ENCODE assay signal across 1 cellular context in the genomic region with DNA sequence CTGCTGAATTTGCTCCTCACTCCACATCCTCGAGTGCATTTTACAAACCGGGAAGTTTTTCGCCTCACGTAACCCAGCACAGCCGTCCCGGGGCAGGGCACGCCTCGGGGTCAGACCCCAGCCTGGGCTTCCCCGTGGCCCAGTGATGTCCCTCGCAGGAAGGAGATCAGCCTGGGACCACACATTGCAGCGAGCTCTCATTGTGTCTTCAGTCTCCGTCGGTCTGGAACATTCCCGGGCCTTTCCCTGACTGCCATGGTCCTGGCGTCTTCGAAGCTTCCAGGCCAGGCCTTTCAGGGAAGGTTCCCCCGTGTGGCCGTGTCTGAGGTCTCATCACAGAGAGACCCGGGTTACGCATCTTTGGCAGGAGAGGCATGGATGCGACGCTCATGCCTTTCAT.
TF ChIP-seq lines count a peak whose summit lies in the region.

No MANE protein-coding gene starts in this region.

TF ChIP-seq in K562, 482 proteins besides CTCF, POLR2A, EP300 and RAD21:
- no peak for TF ChIP-seq BMI1 (IDR thresholded peaks at IDR 0.05; ENCODE audit: low read length)
- TF ChIP-seq SRSF1 (IDR thresholded peaks at IDR 0.05; ENCODE audit: low read depth, low read length): no peak
- TF ChIP-seq, protein P1, sequence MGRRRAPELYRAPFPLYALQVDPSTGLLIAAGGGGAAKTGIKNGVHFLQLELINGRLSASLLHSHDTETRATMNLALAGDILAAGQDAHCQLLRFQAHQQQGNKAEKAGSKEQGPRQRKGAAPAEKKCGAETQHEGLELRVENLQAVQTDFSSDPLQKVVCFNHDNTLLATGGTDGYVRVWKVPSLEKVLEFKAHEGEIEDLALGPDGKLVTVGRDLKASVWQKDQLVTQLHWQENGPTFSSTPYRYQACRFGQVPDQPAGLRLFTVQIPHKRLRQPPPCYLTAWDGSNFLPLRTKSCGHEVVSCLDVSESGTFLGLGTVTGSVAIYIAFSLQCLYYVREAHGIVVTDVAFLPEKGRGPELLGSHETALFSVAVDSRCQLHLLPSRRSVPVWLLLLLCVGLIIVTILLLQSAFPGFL (CRISPR knock-in tag; IDR thresholded peaks at IDR 0.05): no peak
- no peak for TF ChIP-seq SP1 (CRISPR knock-in tag; IDR thresholded peaks at IDR 0.05)
- TF ChIP-seq SUPT5H (IDR thresholded peaks at IDR 0.05): no peak
- no peak for TF ChIP-seq NCOR1 (IDR thresholded peaks at IDR 0.05)
- no peak for TF ChIP-seq HEY1 (CRISPR knock-in tag; IDR thresholded peaks at IDR 0.05; ENCODE audit: borderline replicate concordance)
- TF ChIP-seq ARHGAP35 (IDR thresholded peaks at IDR 0.05; ENCODE audit: partially characterized antibody): no peak
- TF ChIP-seq, protein P2, sequence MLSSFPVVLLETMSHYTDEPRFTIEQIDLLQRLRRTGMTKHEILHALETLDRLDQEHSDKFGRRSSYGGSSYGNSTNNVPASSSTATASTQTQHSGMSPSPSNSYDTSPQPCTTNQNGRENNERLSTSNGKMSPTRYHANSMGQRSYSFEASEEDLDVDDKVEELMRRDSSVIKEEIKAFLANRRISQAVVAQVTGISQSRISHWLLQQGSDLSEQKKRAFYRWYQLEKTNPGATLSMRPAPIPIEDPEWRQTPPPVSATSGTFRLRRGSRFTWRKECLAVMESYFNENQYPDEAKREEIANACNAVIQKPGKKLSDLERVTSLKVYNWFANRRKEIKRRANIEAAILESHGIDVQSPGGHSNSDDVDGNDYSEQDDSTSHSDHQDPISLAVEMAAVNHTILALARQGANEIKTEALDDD (IDR thresholded peaks at IDR 0.05): no peak
- no peak for TF ChIP-seq ZNF507 (tag; conservative IDR thresholded peaks at IDR 0.05)
- no peak for TF ChIP-seq HIVEP1 (CRISPR knock-in tag; IDR thresholded peaks at IDR 0.05)
- TF ChIP-seq, protein P3, sequence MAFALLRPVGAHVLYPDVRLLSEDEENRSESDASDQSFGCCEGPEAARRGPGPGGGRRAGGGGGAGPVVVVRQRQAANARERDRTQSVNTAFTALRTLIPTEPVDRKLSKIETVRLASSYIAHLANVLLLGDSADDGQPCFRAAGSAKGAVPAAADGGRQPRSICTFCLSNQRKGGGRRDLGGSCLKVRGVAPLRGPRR (CRISPR knock-in tag; IDR thresholded peaks at IDR 0.05): no peak
- TF ChIP-seq, protein P4, sequence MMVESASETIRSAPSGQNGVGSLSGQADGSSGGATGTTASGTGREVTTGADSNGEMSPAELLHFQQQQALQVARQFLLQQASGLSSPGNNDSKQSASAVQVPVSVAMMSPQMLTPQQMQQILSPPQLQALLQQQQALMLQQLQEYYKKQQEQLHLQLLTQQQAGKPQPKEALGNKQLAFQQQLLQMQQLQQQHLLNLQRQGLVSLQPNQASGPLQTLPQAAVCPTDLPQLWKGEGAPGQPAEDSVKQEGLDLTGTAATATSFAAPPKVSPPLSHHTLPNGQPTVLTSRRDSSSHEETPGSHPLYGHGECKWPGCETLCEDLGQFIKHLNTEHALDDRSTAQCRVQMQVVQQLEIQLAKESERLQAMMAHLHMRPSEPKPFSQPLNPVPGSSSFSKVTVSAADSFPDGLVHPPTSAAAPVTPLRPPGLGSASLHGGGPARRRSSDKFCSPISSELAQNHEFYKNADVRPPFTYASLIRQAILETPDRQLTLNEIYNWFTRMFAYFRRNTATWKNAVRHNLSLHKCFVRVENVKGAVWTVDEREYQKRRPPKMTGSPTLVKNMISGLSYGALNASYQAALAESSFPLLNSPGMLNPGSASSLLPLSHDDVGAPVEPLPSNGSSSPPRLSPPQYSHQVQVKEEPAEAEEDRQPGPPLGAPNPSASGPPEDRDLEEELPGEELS (CRISPR knock-in tag; IDR thresholded peaks at IDR 0.05; ENCODE audit: borderline replicate concordance): no peak
- no peak for TF ChIP-seq ZKSCAN3 (CRISPR knock-in tag; IDR thresholded peaks at IDR 0.05)
